Comparison of ENCODE assay signal across 11 cellular contexts in the genomic region with DNA sequence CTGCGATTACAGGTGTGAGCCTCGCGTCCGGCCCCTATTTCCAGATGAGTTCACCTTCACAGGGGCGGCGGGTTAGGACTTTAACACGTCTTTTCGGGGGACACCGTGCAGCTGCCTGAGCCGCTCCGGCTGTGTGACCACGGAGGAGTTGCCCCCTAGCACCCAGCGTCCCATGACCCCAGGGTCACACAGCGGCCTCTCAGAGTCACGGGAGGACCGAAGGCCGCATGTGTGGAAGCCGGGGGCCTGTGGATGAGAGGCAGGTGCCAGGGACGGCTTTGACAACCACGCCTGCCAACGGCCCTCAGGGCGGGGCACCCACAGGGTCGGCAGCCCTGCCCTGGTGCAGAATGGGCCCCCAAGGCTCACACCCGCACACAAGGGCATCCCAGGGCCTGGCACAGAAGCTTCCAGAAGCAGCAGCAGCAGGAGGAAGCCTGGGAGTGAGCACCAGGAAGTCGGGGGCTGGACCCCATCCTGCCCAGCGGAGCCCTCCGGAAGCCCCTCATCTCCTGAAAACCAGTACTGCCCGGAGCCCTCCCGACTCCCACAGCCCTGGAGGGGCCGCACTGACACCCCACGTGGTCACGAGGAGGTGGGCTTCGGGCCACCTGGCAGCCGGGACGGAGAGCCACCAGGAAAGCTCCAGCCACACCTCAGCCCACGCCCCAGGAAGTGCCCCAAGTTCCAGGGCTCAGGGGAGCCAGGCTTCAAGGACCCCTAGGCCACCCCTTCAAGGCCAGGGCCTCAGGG. TPM values are rescaled to one million over a fixed set of nuclear protein-coding genes. Genes with fewer than 3 reads are reported as not detected.
A peak's percentile ranks its signal among the peaks of the same experiment; 100 is the strongest.
DNase-seq lines count a peak whose midpoint lies in the region; ATAC-seq, FAIRE-seq and TF ChIP-seq lines count a peak whose summit lies in the region.
"Had no signal": no experiment of that assay in that cellular context is flagged by ENCODE, and none has a peak within 500 bp of the region (broad histone marks: within the 10 kb centered on the region; RNA-seq: fewer than 3 reads in every experiment).

No MANE protein-coding gene starts in this region.

- CTCF ChIA-PET in CD4-positive, alpha-beta T cell (lab: Charles Lee) = interaction anchor here (1.7 kb wide), 1 partner anchor 71 kb away, joined by 4 read pairs; no protein-coding TSS in a partner anchor
- CTCF ChIA-PET in PC-3 (lab: Charles Lee) = no interaction called here

- H3K9me3 ChIP-seq in CD4-positive, alpha-beta T cell (ENCODE audit: control insufficient read depth, low read length) = no peaks in the 10 kb centered on the region
- H3K9me3 ChIP-seq in duodenal mucosa (ENCODE audit: control insufficient read depth in 1 of 2, low read length in 2 of 2) (no peaks in the 10 kb centered on the region), PC-3 (ENCODE audit: low read length) (no peaks in the 10 kb centered on the region)
- H3K9me3 ChIP-seq: esophagus squamous epithelium had no signal

- H3K9me3 Mint-ChIP-seq in CD4-positive, alpha-beta T cell = no peaks in the 10 kb centered on the region
- H3K9me3 Mint-ChIP-seq in osteocyte (ENCODE audit: unreplicated experiment) = no peaks in the 10 kb centered on the region

- peak in 3 of 10 experiments; percentile 3 to 42 (median 6) for DNase-seq in CD4-positive, alpha-beta T cell
- DNase-seq in SW480 (ENCODE audit: low spot score) (peak; percentile 66), osteocyte (ENCODE audit: extremely low spot score, unreplicated experiment) (peak; percentile 80), A172 (ENCODE audit: low spot score) (no peak), H54 (ENCODE audit: insufficient read length, low spot score) (no peak), NCI-H2171 treated with DMSO at 0.1 percent for 48 hours (lab: John Stamatoyannopoulos, UW) (no peak), PC-3 (no peak)
- DNase-seq: DMS 273 treated with DMSO at 0.1 percent for 48 hours, esophagus squamous epithelium, SW 1271 had no signal

- H3K4me1 Mint-ChIP-seq in CD4-positive, alpha-beta T cell (ENCODE audit: low read depth) = peaks cover 30% of the 10 kb centered on the region
- H3K4me1 Mint-ChIP-seq in osteocyte (ENCODE audit: unreplicated experiment) = peaks cover 11% of the 10 kb centered on the region

- H4K20me1 ChIP-seq in PC-3 (ENCODE audit: low read length) = no peaks in the 10 kb centered on the region

- ATAC-seq in CD4-positive, alpha-beta T cell (ENCODE audit: poor library complexity) = no peak
- ATAC-seq in PC-3 = no peak

- H3K9me2 ChIP-seq in PC-3 (replicated peaks; ENCODE audit: low read length) = no peaks in the 10 kb centered on the region

- H3K9ac ChIP-seq in duodenal mucosa (ENCODE audit: low read depth in 1 of 2, low read length in 2 of 2) (peak overlapping the region in 1 of 2 donors; percentile 26), PC-3 (ENCODE audit: low read length) (no peak overlapping the region)

- FAIRE-seq in H54 (lab: Jason Lieb, UNC) = no peak

- no peak for TF ChIP-seq POLR2A in H54 (IDR thresholded peaks at IDR 0.05; ENCODE audit: low read depth, low read length)

- H3K36me3 ChIP-seq in duodenal mucosa (ENCODE audit: control insufficient read depth in 1 of 2, insufficient read depth in 2 of 2, low read length in 2 of 2) (peaks cover 0 to 4% of the 10 kb centered on the region in 2 donors), PC-3 (ENCODE audit: low read depth, low read length) (no peaks in the 10 kb centered on the region)

- intact Hi-C loops in CD4-positive, alpha-beta T cell (cut with DNase I, micrococcal nuclease) = loop anchor here (1.0 to 2.0 kb wide), 2 partner anchors 13 kb away; no protein-coding TSS in a partner anchor
- intact Hi-C loops in PC-3 (cut with micrococcal nuclease) = no loop called here

- no peak overlapping the region for H3K4me2 ChIP-seq in PC-3 (ENCODE audit: low read length)

- H3F3A ChIP-seq in PC-3 (ENCODE audit: low read length, unreplicated experiment) = no peaks in the 10 kb centered on the region

- no TSS peak for BruUV-seq in PC-3 (replicated peaks; lab: Mats Ljungman, UMichigan)

- peak overlapping the region; percentile 73 for H3K27ac Mint-ChIP-seq in CD4-positive, alpha-beta T cell
- no peak overlapping the region for H3K27ac Mint-ChIP-seq in osteocyte (ENCODE audit: unreplicated experiment)

- no peaks in the 10 kb centered on the region for H3K36me3 Mint-ChIP-seq in CD4-positive, alpha-beta T cell (ENCODE audit: low read depth)
- H3K36me3 Mint-ChIP-seq in osteocyte (ENCODE audit: unreplicated experiment) = no peaks in the 10 kb centered on the region

- no peaks in the 10 kb centered on the region for H3K27me3 ChIP-seq in CD4-positive, alpha-beta T cell (ENCODE audit: control insufficient read depth, insufficient read depth, low read length)
- H3K27me3 ChIP-seq in duodenal mucosa (ENCODE audit: control insufficient read depth in 1 of 2, insufficient read depth in 2 of 2, low read length in 2 of 2) (no peaks in the 10 kb centered on the region), PC-3 (ENCODE audit: low read length) (no peaks in the 10 kb centered on the region)
- H3K27me3 ChIP-seq: esophagus squamous epithelium had no signal

- H2AFZ ChIP-seq in PC-3 (ENCODE audit: low read length) = no peak overlapping the region

- H3K27me3 Mint-ChIP-seq in CD4-positive, alpha-beta T cell = no peaks in the 10 kb centered on the region
- H3K27me3 Mint-ChIP-seq in osteocyte (ENCODE audit: unreplicated experiment) = no peaks in the 10 kb centered on the region

- POLR2A ChIA-PET in CD4-positive, alpha-beta T cell (lab: Charles Lee) = interaction anchor here (0.8 to 3.2 kb wide), 4 partner anchors 12 to 571 kb away, joined by 3 to 79 read pairs (median 16); partner anchors contain the start of genes COX19 and GET4
- POLR2A ChIA-PET in PC-3 (lab: Charles Lee; ENCODE audit: unreplicated experiment) = interaction anchor here (0.6 kb wide), 1 partner anchor 28 kb away, joined by 3 read pairs; no protein-coding TSS in a partner anchor

- H3K4me1 ChIP-seq in duodenal mucosa (ENCODE audit: control insufficient read depth in 1 of 2, insufficient read depth in 2 of 2, low read length in 2 of 2) (peaks cover 56 to 61% of the 10 kb centered on the region in 2 donors), PC-3 (ENCODE audit: insufficient read depth, low read length) (peaks cover 15% of the 10 kb centered on the region)

- peak overlapping the region; percentile 21 for H3K27ac ChIP-seq in CD4-positive, alpha-beta T cell (ENCODE audit: low read depth, low read length)
- peak overlapping the region; percentile 20 for H3K27ac ChIP-seq in duodenal mucosa (ENCODE audit: low read depth, low read length)
- H3K27ac ChIP-seq in PC-3 (ENCODE audit: low read length) = no peak overlapping the region

- peak overlapping the region in 1 of 2 donors; percentile 2 for H3K4me3 ChIP-seq in duodenal mucosa (ENCODE audit: low read depth in 1 of 2, low read length in 2 of 2)
- no peak overlapping the region for H3K4me3 ChIP-seq in PC-3 (ENCODE audit: low read length)

- peak overlapping the region; percentile 58 for H3K4me3 Mint-ChIP-seq in CD4-positive, alpha-beta T cell
- no peak overlapping the region for H3K4me3 Mint-ChIP-seq in osteocyte (ENCODE audit: unreplicated experiment)

- no peaks in the 10 kb centered on the region for H3K79me2 ChIP-seq in PC-3 (ENCODE audit: low read length)

- no peak for TF ChIP-seq CTCF in CD4-positive, alpha-beta T cell (IDR thresholded peaks at IDR 0.05)
- no peak for TF ChIP-seq CTCF in osteocyte (IDR thresholded peaks at IDR 0.05)
- TF ChIP-seq CTCF in PC-3 (conservative IDR thresholded peaks at IDR 0.05; ENCODE audit: low read depth, low read length) = no peak

RNA-seq across cellular contexts. Expression of gene ADAP1, which starts 32.7 kb away (rescaled TPM):
- total RNA-seq in CD4-positive, alpha-beta T cell = 1 to 10 TPM; 6.8 to 7.2 TPM
- 5.8 and 7.0 TPM in 2 replicates for total RNA-seq in osteocyte
- 33.3 and 46.8 TPM in 2 replicates for total RNA-seq in A172 (2014; rRNA removed; shearing (Covaris generic))
- total RNA-seq in PC-3 (2014; rRNA removed) = 31.2 and 36.4 TPM in 2 replicates

RNA-seq across cellular contexts. Expression of gene GET4, which starts 45.4 kb away (rescaled TPM):
- total RNA-seq in CD4-positive, alpha-beta T cell = 10 to 100 TPM; 84.4 to 96.4 TPM
- 33.7 and 36.4 TPM in 2 replicates for total RNA-seq in osteocyte
- total RNA-seq in A172 (2014; rRNA removed; shearing (Covaris generic)) = 55.3 and 56.3 TPM in 2 replicates
- total RNA-seq in PC-3 (2014; rRNA removed) = 96.7 and 115 TPM in 2 replicates

RNA-seq across cellular contexts. Expression of gene COX19, which starts 53.6 kb away (rescaled TPM):
- total RNA-seq in CD4-positive, alpha-beta T cell = 10 to 100 TPM; 47.7 to 51.8 TPM
- total RNA-seq in osteocyte (11.2 and 11.4 TPM in 2 replicates), PC-3 (2014; rRNA removed) (11.6 and 12.4 TPM in 2 replicates)
- 5.2 and 8.8 TPM in 2 replicates for total RNA-seq in A172 (2014; rRNA removed; shearing (Covaris generic))

Comparison
In these comparisons a context has a peak if more than half of its experiments do, and no peak if none do; other contexts are left out.
1. DNase-seq: peak in SW480 (single experiment) and osteocyte (single experiment); none in A172 (single experiment), H54 (single experiment), NCI-H2171 treated with DMSO at 0.1 percent for 48 hours (single experiment) and PC-3 (single experiment).